8 cellular contexts compared by ENCODE assay signal in the genomic region with DNA sequence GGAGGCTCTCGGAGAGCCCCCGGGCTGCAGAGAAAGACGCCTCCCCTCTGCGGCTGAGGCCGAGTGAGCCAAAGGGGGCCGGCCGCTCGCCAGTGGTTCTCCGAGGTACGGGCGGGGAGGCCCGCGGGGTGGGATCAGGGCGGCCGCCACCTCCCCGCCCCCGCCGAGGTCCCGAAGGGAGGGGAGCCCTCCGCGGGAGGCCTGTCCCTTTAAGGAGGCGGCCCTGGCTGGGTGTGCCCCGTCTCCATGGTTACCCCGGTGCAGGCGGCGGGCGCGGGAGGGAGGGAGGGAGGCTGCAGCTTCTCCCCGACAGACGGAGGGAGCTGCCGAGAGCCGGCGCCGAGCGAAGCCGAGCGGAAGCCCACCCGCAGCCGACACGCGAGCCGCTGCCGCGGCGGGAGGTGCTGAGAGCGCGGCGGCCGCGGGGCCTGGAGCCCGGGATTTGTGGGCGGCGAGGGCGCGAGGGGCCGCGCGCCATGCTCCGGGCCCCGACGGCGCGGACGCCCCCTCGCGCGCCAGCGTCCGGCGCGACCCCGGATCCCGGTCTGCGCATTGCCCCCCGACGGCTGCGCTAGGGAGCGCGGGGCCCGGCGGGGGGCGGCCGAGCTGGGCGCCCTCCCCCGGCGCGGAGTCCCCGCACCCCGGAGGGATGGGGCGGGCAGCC. TPM values are rescaled to one million over a fixed set of nuclear protein-coding genes. Genes with fewer than 3 reads are reported as not detected.
DNase-seq lines count a peak whose midpoint lies in the region; ATAC-seq and TF ChIP-seq lines count a peak whose summit lies in the region.

A gene with protein sequence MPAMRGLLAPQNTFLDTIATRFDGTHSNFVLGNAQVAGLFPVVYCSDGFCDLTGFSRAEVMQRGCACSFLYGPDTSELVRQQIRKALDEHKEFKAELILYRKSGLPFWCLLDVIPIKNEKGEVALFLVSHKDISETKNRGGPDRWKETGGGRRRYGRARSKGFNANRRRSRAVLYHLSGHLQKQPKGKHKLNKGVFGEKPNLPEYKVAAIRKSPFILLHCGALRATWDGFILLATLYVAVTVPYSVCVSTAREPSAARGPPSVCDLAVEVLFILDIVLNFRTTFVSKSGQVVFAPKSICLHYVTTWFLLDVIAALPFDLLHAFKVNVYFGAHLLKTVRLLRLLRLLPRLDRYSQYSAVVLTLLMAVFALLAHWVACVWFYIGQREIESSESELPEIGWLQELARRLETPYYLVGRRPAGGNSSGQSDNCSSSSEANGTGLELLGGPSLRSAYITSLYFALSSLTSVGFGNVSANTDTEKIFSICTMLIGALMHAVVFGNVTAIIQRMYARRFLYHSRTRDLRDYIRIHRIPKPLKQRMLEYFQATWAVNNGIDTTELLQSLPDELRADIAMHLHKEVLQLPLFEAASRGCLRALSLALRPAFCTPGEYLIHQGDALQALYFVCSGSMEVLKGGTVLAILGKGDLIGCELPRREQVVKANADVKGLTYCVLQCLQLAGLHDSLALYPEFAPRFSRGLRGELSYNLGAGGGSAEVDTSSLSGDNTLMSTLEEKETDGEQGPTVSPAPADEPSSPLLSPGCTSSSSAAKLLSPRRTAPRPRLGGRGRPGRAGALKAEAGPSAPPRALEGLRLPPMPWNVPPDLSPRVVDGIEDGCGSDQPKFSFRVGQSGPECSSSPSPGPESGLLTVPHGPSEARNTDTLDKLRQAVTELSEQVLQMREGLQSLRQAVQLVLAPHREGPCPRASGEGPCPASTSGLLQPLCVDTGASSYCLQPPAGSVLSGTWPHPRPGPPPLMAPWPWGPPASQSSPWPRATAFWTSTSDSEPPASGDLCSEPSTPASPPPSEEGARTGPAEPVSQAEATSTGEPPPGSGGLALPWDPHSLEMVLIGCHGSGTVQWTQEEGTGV (plus strand): TSS at position 291 of the 664 bp plus-strand sequence. CDS start 387 bp downstream, outside the sequence.

- H3K36me3 Mint-ChIP-seq in activated naive CD8-positive, alpha-beta T cell treated with anti-CD3 and anti-CD28 coated beads, Interleukin-2, amount 10 ng/mL, durations not matched to agents 7 days and 5 days = no peaks in the 10 kb centered on the region

- peak within 1 kb of the TSS; percentile 51 to 71 (median 58) for H3K4me3 ChIP-seq in BLaER1 treated with 17β-estradiol and CSF1 and Interleukin-3, amounts not matched to agents 10 nM and 100 nM
- peak within 1 kb of the TSS; percentile 21 to 56 (median 48) for H3K4me3 ChIP-seq in tibial nerve

- POLR2A ChIA-PET in activated naive CD8-positive, alpha-beta T cell treated with anti-CD3 and anti-CD28 coated beads, Interleukin-2, amount 10 ng/mL, durations not matched to agents 7 days and 5 days (lab: Charles Lee) = interaction anchor here (0.8 to 1.7 kb wide), 2 partner anchors 29 to 406 kb away, joined by 3 to 5 read pairs; a partner anchor contains a TSS

- TF ChIP-seq POLR2A in tibial nerve (IDR thresholded peaks at IDR 0.05) = no peak

- H3K36me3 ChIP-seq in BLaER1 treated with 17β-estradiol and CSF1 and Interleukin-3, amounts not matched to agents 10 nM and 100 nM = no peaks in the 10 kb centered on the region
- H3K36me3 ChIP-seq in tibial nerve = no peaks in the 10 kb centered on the region

- peak within 1 kb of the TSS in 10 of 11 experiments; percentile 13 to 66 (median 48); a peak in 17 of 22 replicates for H3K9ac ChIP-seq in BLaER1 treated with 17β-estradiol and CSF1 and Interleukin-3, amounts not matched to agents 10 nM and 100 nM

- no peak for TF ChIP-seq EP300 in tibial nerve (IDR thresholded peaks at IDR 0.05)

- H3K27ac ChIP-seq in BLaER1 treated with 17β-estradiol and CSF1 and Interleukin-3, amounts not matched to agents 10 nM and 100 nM = peak within 1 kb of the TSS in 1 of 11 experiments; percentile 25; a peak in 1 of 22 replicates
- no peak within 1 kb of the TSS for H3K27ac ChIP-seq in tibial nerve

- H3K27me3 ChIP-seq in BLaER1 treated with 17β-estradiol and CSF1 and Interleukin-3, amounts not matched to agents 10 nM and 100 nM = peaks cover 72 to 89% (median 82%) of the 10 kb centered on the region in 11 experiments
- peaks cover 2 to 58% of the 10 kb centered on the region in 2 donors for H3K27me3 ChIP-seq in tibial nerve

- H3K9me3 Mint-ChIP-seq in activated naive CD8-positive, alpha-beta T cell treated with anti-CD3 and anti-CD28 coated beads, Interleukin-2, amount 10 ng/mL, durations not matched to agents 7 days and 5 days = no peaks in the 10 kb centered on the region

- H3K4me1 Mint-ChIP-seq in activated naive CD8-positive, alpha-beta T cell treated with anti-CD3 and anti-CD28 coated beads, Interleukin-2, amount 10 ng/mL, durations not matched to agents 7 days and 5 days = peaks cover 28% of the 10 kb centered on the region

- peak within 1 kb of the TSS; percentile 76 to 100 (median 94) for H3K4me2 ChIP-seq in BLaER1 treated with 17β-estradiol and CSF1 and Interleukin-3, amounts not matched to agents 10 nM and 100 nM

- intact Hi-C loops in cardiac septum (cut with DNase I) = no loop called here
- intact Hi-C loops in posterior cingulate gyrus (cut with DNase I) = no loop called here

- ATAC-seq in GM21528 (IDR thresholded peaks at IDR 0.05; ENCODE audit: low FRiP score, unreplicated experiment) = peak; percentile 45
- peak; percentile 86 for ATAC-seq in activated naive CD8-positive, alpha-beta T cell treated with anti-CD3 and anti-CD28 coated beads, Interleukin-2, amount 10 ng/mL, durations not matched to agents 7 days and 5 days (ENCODE audit: low read depth)

- WGBS in tibial nerve, 2 donors = 1 to 2% methylated on average over 20 to 23 of the region's 90 CpGs

- H3K4me3 Mint-ChIP-seq in activated naive CD8-positive, alpha-beta T cell treated with anti-CD3 and anti-CD28 coated beads, Interleukin-2, amount 10 ng/mL, durations not matched to agents 7 days and 5 days = peak within 1 kb of the TSS; percentile 75

- peaks cover 0 to 66% (median 38%) of the 10 kb centered on the region in 11 experiments; a peak in 18 of 22 replicates for H4K20me1 ChIP-seq in BLaER1 treated with 17β-estradiol and CSF1 and Interleukin-3, amounts not matched to agents 10 nM and 100 nM

- no peaks in the 10 kb centered on the region for H3K9me3 ChIP-seq in BLaER1 treated with 17β-estradiol and CSF1 and Interleukin-3, amounts not matched to agents 10 nM and 100 nM (replicated peaks in 1 of 11)
- H3K9me3 ChIP-seq in tibial nerve = no peaks in the 10 kb centered on the region

- peak within 1 kb of the TSS; percentile 25 for H3K27ac Mint-ChIP-seq in activated naive CD8-positive, alpha-beta T cell treated with anti-CD3 and anti-CD28 coated beads, Interleukin-2, amount 10 ng/mL, durations not matched to agents 7 days and 5 days

- H3K4me1 ChIP-seq in BLaER1 treated with 17β-estradiol and CSF1 and Interleukin-3, amounts not matched to agents 10 nM and 100 nM = peaks cover 24 to 54% (median 49%) of the 10 kb centered on the region in 10 experiments; a peak in 19 of 20 replicates
- peaks cover 0 to 30% (median 13%) of the 10 kb centered on the region in 4 donors for H3K4me1 ChIP-seq in tibial nerve

- TF ChIP-seq CTCF in tibial nerve (IDR thresholded peaks at IDR 0.05) = no peak

- peak; percentile 50 for DNase-seq in MV-4-11 (lab: John Stamatoyannopoulos, UW)
- DNase-seq in SW480 (ENCODE audit: low spot score) = peak; percentile 73
- peak; percentile 86 for DNase-seq in activated naive CD8-positive, alpha-beta T cell treated with anti-CD3 and anti-CD28 coated beads, Interleukin-2, amount 10 ng/mL, durations not matched to agents 7 days and 5 days
- DNase-seq in cardiac septum (ENCODE audit: low spot score) = peak; percentile 93
- peak; percentile 63 to 98 (median 90) for DNase-seq in posterior cingulate gyrus
- DNase-seq in tibial nerve (ENCODE audit: low spot score in 2 of 2) = peak; percentile 48 to 60

- H3K27me3 Mint-ChIP-seq in activated naive CD8-positive, alpha-beta T cell treated with anti-CD3 and anti-CD28 coated beads, Interleukin-2, amount 10 ng/mL, durations not matched to agents 7 days and 5 days = peaks cover 56% of the 10 kb centered on the region

RNA-seq across cellular contexts. Expression of the gene that starts here (rescaled TPM):
- 1 to 10 TPM; 5.4 to 5.8 TPM for total RNA-seq in activated naive CD8-positive, alpha-beta T cell treated with anti-CD3 and anti-CD28 coated beads, Interleukin-2, amount 10 ng/mL, durations not matched to agents 7 days and 5 days
- total RNA-seq in cardiac septum (0.97 TPM), tibial nerve (under 1 TPM in 2 of 4 donors, not detected in 2; 0.21 to 0.30 TPM)

Comparison
In these comparisons a context has a peak if more than half of its experiments do, and no peak if none do; other contexts are left out.
1. Peak in DNase-seq in cardiac septum; RNA of the gene not detected or under 1 TPM.
2. Peak in DNase-seq and H3K4me3 ChIP-seq in tibial nerve; RNA of the gene not detected or under 1 TPM.